Comparison of ENCODE assay signal across 24 cellular contexts in genomic region chr3:161388860-161389259, GRCh38. TPM values are rescaled to one million over a fixed set of nuclear protein-coding genes. Genes with fewer than 3 reads are reported as not detected.
A peak's percentile ranks its signal among the peaks of the same experiment; 100 is the strongest.
DNase-seq lines count a peak whose midpoint lies in the region; ATAC-seq, FAIRE-seq and TF ChIP-seq lines count a peak whose summit lies in the region.
"Had no signal": no experiment of that assay in that cellular context is flagged by ENCODE, and none has a peak within 500 bp of the region (broad histone marks: within the 10 kb centered on the region; RNA-seq: fewer than 3 reads in every experiment).

No MANE protein-coding gene starts in this region.

- peaks cover under 1% of the 10 kb centered on the region for H3K4me1 Mint-ChIP-seq in activated CD8-positive, alpha-beta memory T cell treated with anti-CD3 and anti-CD28 coated beads, Interleukin-2, amount 10 ng/mL, durations not matched to agents 7 days and 5 days

- intact Hi-C loops in left ventricle myocardium superior (cut with micrococcal nuclease): no loop called here
- intact Hi-C loops in right cardiac atrium (cut with DNase I): no loop called here

- no peak for DNase-seq in left ventricle myocardium superior
- no peak for DNase-seq in right cardiac atrium
- DNase-seq in NB4 (ENCODE audit: low read depth): peak; percentile 14
- DNase-seq in bronchial epithelial cell (ENCODE audit: low read depth): peak; percentile 59
- DNase-seq in stimulated activated CD4-positive, alpha-beta T cell treated with anti-CD3 and anti-CD28 coated beads, Interleukin-2, amount 100 ng/mL, for 24 hours: no peak
- no peak for DNase-seq in putamen (ENCODE audit: low spot score)
- DNase-seq in activated CD8-positive, alpha-beta memory T cell treated with anti-CD3 and anti-CD28 coated beads, Interleukin-2, amount 10 ng/mL, durations not matched to agents 7 days and 5 days: no peak
- DNase-seq: activated CD4-positive, alpha-beta T cell treated with anti-CD3 and anti-CD28 coated beads for 1 hour; activated naive CD4-positive, alpha-beta T cell treated with Interleukin-2 at 50 U/mL for 16 hours; CD4-positive, CD25-positive, alpha-beta regulatory T cell; DMS79; foreskin melanocyte; NCI-H2171; NCI-H82; retina; stimulated activated naive CD8-positive, alpha-beta T cell treated with anti-CD3 and anti-CD28 coated beads, Interleukin-15, amount 100 ng/mL, for 72 hours; T-helper 17 cell had no signal

- CTCF ChIA-PET in activated CD8-positive, alpha-beta memory T cell treated with anti-CD3 and anti-CD28 coated beads, Interleukin-2, amount 10 ng/mL, durations not matched to agents 7 days and 5 days (lab: Charles Lee): no interaction called here

- H3K4me1 ChIP-seq in right cardiac atrium (ENCODE audit: control insufficient read depth, insufficient read depth, low read length): no peaks in the 10 kb centered on the region
- H3K4me1 ChIP-seq: A549 had no signal

- peaks cover 1% of the 10 kb centered on the region for H3K36me3 Mint-ChIP-seq in activated CD8-positive, alpha-beta memory T cell treated with anti-CD3 and anti-CD28 coated beads, Interleukin-2, amount 10 ng/mL, durations not matched to agents 7 days and 5 days
- H3K36me3 Mint-ChIP-seq: CD4-positive, CD25-positive, alpha-beta regulatory T cell; type B pancreatic cell had no signal

- peaks cover 66% of the 10 kb centered on the region for H3K27me3 Mint-ChIP-seq in activated CD8-positive, alpha-beta memory T cell treated with anti-CD3 and anti-CD28 coated beads, Interleukin-2, amount 10 ng/mL, durations not matched to agents 7 days and 5 days
- H3K27me3 Mint-ChIP-seq: type B pancreatic cell had no signal

- TF ChIP-seq CTCF in NB4 (IDR thresholded peaks at IDR 0.05; ENCODE audit: low read depth, low read length) (no peak), bronchial epithelial cell (IDR thresholded peaks at IDR 0.05; ENCODE audit: insufficient read depth, low read length, severe bottlenecking) (no peak)

- no peak overlapping the region for H3K4me3 Mint-ChIP-seq in activated CD8-positive, alpha-beta memory T cell treated with anti-CD3 and anti-CD28 coated beads, Interleukin-2, amount 10 ng/mL, durations not matched to agents 7 days and 5 days
- H3K4me3 Mint-ChIP-seq: CD4-positive, CD25-positive, alpha-beta regulatory T cell; neural crest cell; stimulated activated naive CD8-positive, alpha-beta T cell treated with anti-CD3 and anti-CD28 coated beads, Interleukin-15, amount 100 ng/mL, for 72 hours; T-helper 17 cell; type B pancreatic cell had no signal

- FAIRE-seq in bronchial epithelial cell (lab: Jason Lieb, UNC): no peak
- FAIRE-seq: A549, astrocyte, endometrium had no signal

- H3K27ac Mint-ChIP-seq in activated CD8-positive, alpha-beta memory T cell treated with anti-CD3 and anti-CD28 coated beads, Interleukin-2, amount 10 ng/mL, durations not matched to agents 7 days and 5 days: no peak overlapping the region
- H3K27ac Mint-ChIP-seq: CD4-positive, CD25-positive, alpha-beta regulatory T cell; stimulated activated naive CD8-positive, alpha-beta T cell treated with anti-CD3 and anti-CD28 coated beads, Interleukin-15, amount 100 ng/mL, for 72 hours; T-helper 17 cell; type B pancreatic cell had no signal

- no peaks in the 10 kb centered on the region for H3K9me3 ChIP-seq in right cardiac atrium (ENCODE audit: control insufficient read depth, low read length)

- no peaks in the 10 kb centered on the region for H3K36me3 ChIP-seq in bronchial epithelial cell (ENCODE audit: control insufficient read depth, insufficient read depth, low read length)

- ATAC-seq in left ventricle myocardium superior (peak; percentile 38), right cardiac atrium (no peak), GM18861 (IDR thresholded peaks at IDR 0.05; ENCODE audit: unreplicated experiment) (no peak)
- no peak for ATAC-seq in activated CD8-positive, alpha-beta memory T cell treated with anti-CD3 and anti-CD28 coated beads, Interleukin-2, amount 10 ng/mL, durations not matched to agents 7 days and 5 days
- ATAC-seq: A549; stimulated activated naive CD8-positive, alpha-beta T cell treated with anti-CD3 and anti-CD28 coated beads, Interleukin-15, amount 100 ng/mL, for 72 hours; T-helper 17 cell had no signal

- H3K9me3 Mint-ChIP-seq in activated CD8-positive, alpha-beta memory T cell treated with anti-CD3 and anti-CD28 coated beads, Interleukin-2, amount 10 ng/mL, durations not matched to agents 7 days and 5 days (ENCODE audit: low read depth): no peaks in the 10 kb centered on the region
- H3K9me3 Mint-ChIP-seq: stimulated activated naive CD8-positive, alpha-beta T cell treated with anti-CD3 and anti-CD28 coated beads, Interleukin-15, amount 100 ng/mL, for 72 hours; type B pancreatic cell had no signal

- H3K4me3 ChIP-seq in right cardiac atrium (ENCODE audit: low read length) (no peak overlapping the region), NB4 (ENCODE audit: low read depth, low read length) (no peak overlapping the region), bronchial epithelial cell (ENCODE audit: low read depth, low read length) (no peak overlapping the region)
- H3K4me3 ChIP-seq: A549 had no signal

- no peak overlapping the region for H3K27ac ChIP-seq in right cardiac atrium (ENCODE audit: low read length)
- H3K27ac ChIP-seq: A549 had no signal

- H3K27me3 ChIP-seq in right cardiac atrium (ENCODE audit: control insufficient read depth, insufficient read depth) (no peaks in the 10 kb centered on the region), bronchial epithelial cell (ENCODE audit: control insufficient read depth, insufficient read depth, low read length) (no peaks in the 10 kb centered on the region)

- TF ChIP-seq POLR2A in NB4 (IDR thresholded peaks at IDR 0.05; ENCODE audit: extremely low read depth, insufficient read length): no peak

RNA-seq across cellular contexts. Expression of gene SPTSSB, which starts 17.5 kb away (rescaled TPM):
- total RNA-seq in left ventricle myocardium superior: 0.20 TPM
- total RNA-seq in right cardiac atrium: under 1 TPM in 2 of 4 donors, not detected in 2; 0.09 to 0.12 TPM
- polyA plus RNA-seq in right cardiac atrium: 0.45 TPM
- total RNA-seq in bronchial epithelial cell: 3.9 and 6.3 TPM in 2 replicates
- not detected for total RNA-seq in activated CD8-positive, alpha-beta memory T cell treated with anti-CD3 and anti-CD28 coated beads, Interleukin-2, amount 10 ng/mL, durations not matched to agents 7 days and 5 days
- total RNA-seq: CD4-positive, CD25-positive, alpha-beta regulatory T cell; kidney epithelial cell had no signal

Comparison
In these comparisons a context has a peak if more than half of its experiments do, and no peak if none do; other contexts are left out.
1. DNase-seq: peak in NB4 (single experiment) and bronchial epithelial cell (single experiment); none in left ventricle myocardium superior (single experiment), right cardiac atrium (0 of 3), stimulated activated CD4-positive, alpha-beta T cell treated with anti-CD3 and anti-CD28 coated beads, Interleukin-2, amount 100 ng/mL, for 24 hours (0 of 2), putamen (single experiment) and activated CD8-positive, alpha-beta memory T cell treated with anti-CD3 and anti-CD28 coated beads, Interleukin-2, amount 10 ng/mL, durations not matched to agents 7 days and 5 days (single experiment).